ENCODE assay signal across 1 cellular context in genomic region chr6:129748212-129748900, GRCh38.
TF ChIP-seq lines count a peak whose summit lies in the region.

No MANE protein-coding gene starts in this region.

TF ChIP-seq in K562, 482 proteins besides CTCF, POLR2A, EP300 and RAD21 (continued from another document and continues in another):
- TF ChIP-seq SMARCE1 (IDR thresholded peaks at IDR 0.05), result peak; percentile 33; the same call in 1 of the 2 replicates
- no peak for TF ChIP-seq BCLAF1 (IDR thresholded peaks at IDR 0.05; ENCODE audit: borderline replicate concordance in 1 of 2, control insufficient read depth in 1 of 2, low read depth in 2 of 2, low read length in 1 of 2)
- TF ChIP-seq TAF9B (IDR thresholded peaks at IDR 0.05; ENCODE audit: partially characterized antibody), result peak; percentile 65
- no peak for TF ChIP-seq SPI1 (IDR thresholded peaks at IDR 0.05; ENCODE audit: borderline replicate concordance, low read depth, low read length)
- no peak for TF ChIP-seq SRF (CRISPR knock-in tag; IDR thresholded peaks at IDR 0.05)
- no peak for TF ChIP-seq NR3C1 (CRISPR knock-in tag; IDR thresholded peaks at IDR 0.05)
- no peak for TF ChIP-seq IRF2 (CRISPR knock-in tag; IDR thresholded peaks at IDR 0.05)
- no peak for TF ChIP-seq EHMT2 (IDR thresholded peaks at IDR 0.05)
- TF ChIP-seq ATF7 (IDR thresholded peaks at IDR 0.05), result peak; percentile 90
- no peak for TF ChIP-seq CREM (IDR thresholded peaks at IDR 0.05; ENCODE audit: low read depth)
- peak; percentile 45 to 96; a peak in 3 of 4 replicates for TF ChIP-seq ZNF318 (IDR thresholded peaks at IDR 0.05; ENCODE audit: borderline replicate concordance in 1 of 2, low read depth in 1 of 2)
- no peak for TF ChIP-seq FOXM1 (IDR thresholded peaks at IDR 0.05; ENCODE audit: low read depth)
- no peak for TF ChIP-seq FOXM1 (CRISPR knock-in tag; IDR thresholded peaks at IDR 0.05; ENCODE audit: low read depth)
- TF ChIP-seq NR2C1 (IDR thresholded peaks at IDR 0.05), result no peak
- TF ChIP-seq NR2C1 (tag; IDR thresholded peaks at IDR 0.05), result peak; percentile 71
- 0 out of 2 replicates have a peak, but pooled peaks have one; percentile 53 for TF ChIP-seq NFATC3 (IDR thresholded peaks at IDR 0.05)
- no peak for TF ChIP-seq GTF2B (IDR thresholded peaks at IDR 0.05; ENCODE audit: extremely low read depth, insufficient read length)
- TF ChIP-seq ZNF124 (CRISPR knock-in tag; IDR thresholded peaks at IDR 0.05), result no peak
- no peak for TF ChIP-seq CHD2 (IDR thresholded peaks at IDR 0.05; ENCODE audit: low read depth, low read length)
- TF ChIP-seq ELF2 (CRISPR knock-in tag; IDR thresholded peaks at IDR 0.05), result no peak
- 0 out of 2 replicates have a peak, but pooled peaks have one; percentile 9 for TF ChIP-seq TCF15 (CRISPR knock-in tag; IDR thresholded peaks at IDR 0.05)
- no peak for TF ChIP-seq ZBTB7A (IDR thresholded peaks at IDR 0.05; ENCODE audit: borderline replicate concordance, control insufficient read depth, low read depth, low read length)
- peak; percentile 82 for TF ChIP-seq FOXK2 (conservative IDR thresholded peaks at IDR 0.05 in 1 of 2, IDR thresholded peaks at IDR 0.05 in 1 of 2; ENCODE audit: low read depth in 2 of 2)
- TF ChIP-seq HNRNPL (IDR thresholded peaks at IDR 0.05; ENCODE audit: low read depth, low read length), result no peak
- peak; percentile 47 for TF ChIP-seq CXXC5 (CRISPR knock-in tag; IDR thresholded peaks at IDR 0.05)
- peak; percentile 65 for TF ChIP-seq SMARCA4 (IDR thresholded peaks at IDR 0.05)
- TF ChIP-seq ZNF263 (CRISPR knock-in tag; IDR thresholded peaks at IDR 0.05; ENCODE audit: borderline replicate concordance), result no peak
- TF ChIP-seq HNRNPH1 (optimal IDR thresholded peaks at IDR 0.05; ENCODE audit: low read depth, low read length), result no peak
- no peak for TF ChIP-seq ZNF655 (CRISPR knock-in tag; IDR thresholded peaks at IDR 0.05)
- TF ChIP-seq AFF4 (CRISPR knock-in tag; IDR thresholded peaks at IDR 0.05), result no peak
- no peak for TF ChIP-seq GABPB2 (CRISPR knock-in tag; conservative IDR thresholded peaks at IDR 0.05)
- no peak for TF ChIP-seq RBM14 (IDR thresholded peaks at IDR 0.05; ENCODE audit: borderline replicate concordance, insufficient read depth, low read depth, low read length)
- no peak for TF ChIP-seq KLF10 (CRISPR knock-in tag; IDR thresholded peaks at IDR 0.05)
- no peak for TF ChIP-seq TBP (optimal IDR thresholded peaks at IDR 0.05; ENCODE audit: low read depth, low read length)
- TF ChIP-seq MYBL2 (IDR thresholded peaks at IDR 0.05; ENCODE audit: low read depth), result no peak
- TF ChIP-seq MYBL2 (CRISPR knock-in tag; IDR thresholded peaks at IDR 0.05; ENCODE audit: borderline replicate concordance), result no peak
- TF ChIP-seq ZNF165 (CRISPR knock-in tag; IDR thresholded peaks at IDR 0.05; ENCODE audit: borderline replicate concordance), result no peak
- no peak for TF ChIP-seq SMARCA5 (IDR thresholded peaks at IDR 0.05)
